Comparison of ENCODE assay signal across 9 cellular contexts in the genomic region with DNA sequence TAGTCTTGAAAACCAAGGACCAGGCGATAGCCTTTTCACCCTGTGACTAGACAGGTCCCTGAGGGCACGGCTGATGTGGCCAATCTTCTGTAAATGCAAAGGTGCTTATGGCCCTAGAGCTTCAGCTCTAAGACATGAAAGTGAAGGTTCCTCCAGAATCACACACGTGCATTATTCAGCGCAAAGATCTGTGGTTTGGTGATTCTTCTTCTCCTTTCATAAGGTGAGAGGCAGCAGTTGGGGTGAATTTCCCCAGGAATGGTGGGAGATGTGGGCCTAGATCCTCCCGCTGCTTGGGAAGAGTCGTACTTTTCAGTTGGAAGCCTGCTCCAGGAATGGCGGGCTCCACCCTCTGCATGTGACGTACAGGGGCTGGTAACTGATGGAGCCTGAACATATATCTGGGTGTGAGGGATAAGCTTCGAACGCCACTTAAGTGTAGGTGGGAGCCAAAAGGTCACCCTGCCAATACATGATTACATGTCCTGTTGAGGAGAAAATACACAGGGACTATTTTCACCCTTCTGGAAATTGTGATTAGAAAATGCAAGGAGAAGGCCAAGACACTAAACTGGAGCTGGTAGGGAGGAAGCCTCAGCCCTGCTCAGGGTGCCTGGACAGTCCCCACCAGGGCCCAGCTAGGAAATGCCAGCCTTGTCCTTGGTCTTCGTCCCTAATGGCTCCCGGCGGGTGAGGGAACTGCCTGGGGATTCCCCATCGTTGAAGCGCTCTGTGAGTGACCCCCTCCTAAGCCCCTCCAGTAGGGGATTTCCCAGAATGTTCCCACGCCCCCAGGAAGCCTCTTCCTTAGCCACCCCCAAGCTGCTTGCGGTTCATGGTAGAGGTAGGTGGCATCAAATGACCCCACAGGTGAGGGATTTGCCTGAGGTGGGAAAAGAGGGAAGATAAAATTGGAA. TPM values are rescaled to one million over a fixed set of nuclear protein-coding genes. Genes with fewer than 3 reads are reported as not detected.
DNase-seq lines count a peak whose midpoint lies in the region; ATAC-seq and TF ChIP-seq lines count a peak whose summit lies in the region.
"Had no signal": no experiment of that assay in that cellular context is flagged by ENCODE, and none has a peak within 500 bp of the region (broad histone marks: within the 10 kb centered on the region; RNA-seq: fewer than 3 reads in every experiment).

No MANE protein-coding gene starts in this region.

- TF ChIP-seq CTCF in activated CD8-positive, alpha-beta T cell treated with anti-CD3 and anti-CD28 coated beads for 36 hours (IDR thresholded peaks at IDR 0.05): no peak
- TF ChIP-seq CTCF in coronary artery (IDR thresholded peaks at IDR 0.05) (no peak), PC-3 (conservative IDR thresholded peaks at IDR 0.05; ENCODE audit: low read depth, low read length) (no peak)

- ATAC-seq in GM19043 (IDR thresholded peaks at IDR 0.05; ENCODE audit: low read depth, unreplicated experiment): peak; percentile 46
- peak; percentile 47 for ATAC-seq in HG02970 (IDR thresholded peaks at IDR 0.05; ENCODE audit: low FRiP score, unreplicated experiment)
- ATAC-seq in activated CD8-positive, alpha-beta T cell treated with anti-CD3 and anti-CD28 coated beads for 36 hours: peak; percentile 18
- ATAC-seq in PC-3: no peak

- H3F3A ChIP-seq in PC-3 (ENCODE audit: low read length, unreplicated experiment): no peaks in the 10 kb centered on the region

- no peaks in the 10 kb centered on the region for H4K20me1 ChIP-seq in PC-3 (ENCODE audit: low read length)

- no peak overlapping the region for H3K4me3 Mint-ChIP-seq in activated CD8-positive, alpha-beta T cell treated with anti-CD3 and anti-CD28 coated beads for 36 hours

- H3K9me2 ChIP-seq in PC-3 (replicated peaks; ENCODE audit: low read length): no peaks in the 10 kb centered on the region

- no peaks in the 10 kb centered on the region for H3K27me3 Mint-ChIP-seq in activated CD8-positive, alpha-beta T cell treated with anti-CD3 and anti-CD28 coated beads for 36 hours

- H3K4me1 ChIP-seq in PC-3 (ENCODE audit: insufficient read depth, low read length): peaks cover 14% of the 10 kb centered on the region

- no TSS peak for BruUV-seq in PC-3 (replicated peaks; lab: Mats Ljungman, UMichigan)

- no peaks in the 10 kb centered on the region for H3K36me3 ChIP-seq in PC-3 (ENCODE audit: low read depth, low read length)

- H3K27ac ChIP-seq in coronary artery: no peak overlapping the region
- no peak overlapping the region for H3K27ac ChIP-seq in PC-3 (ENCODE audit: low read length)

- intact Hi-C loops in activated CD8-positive, alpha-beta T cell treated with anti-CD3 and anti-CD28 coated beads for 36 hours (cut with micrococcal nuclease): no loop called here
- intact Hi-C loops in PC-3 (cut with micrococcal nuclease): no loop called here

- peaks cover 69% of the 10 kb centered on the region for H3K4me1 Mint-ChIP-seq in activated CD8-positive, alpha-beta T cell treated with anti-CD3 and anti-CD28 coated beads for 36 hours (ENCODE audit: low read depth)

- H3K79me2 ChIP-seq in PC-3 (ENCODE audit: low read length): no peaks in the 10 kb centered on the region

- POLR2A ChIA-PET in activated CD8-positive, alpha-beta T cell treated with anti-CD3 and anti-CD28 coated beads for 36 hours (lab: Charles Lee): interaction anchor here (0.8 to 8.9 kb wide), 11 partner anchors 9 to 45 kb away, joined by 3 to 117 read pairs (median 5); a partner anchor contains a TSS
- POLR2A ChIA-PET in PC-3 (lab: Charles Lee; ENCODE audit: unreplicated experiment): no interaction called here

- peak; percentile 65 for DNase-seq in activated CD8-positive, alpha-beta T cell treated with anti-CD3 and anti-CD28 coated beads for 36 hours
- peak; percentile 56 for DNase-seq in stimulated activated CD4-positive, alpha-beta T cell treated with anti-CD3 and anti-CD28 coated beads, Interleukin-2, amount 100 ng/mL, for 4 hours (ENCODE audit: low read depth)
- no peak for DNase-seq in coronary artery (ENCODE audit: low spot score)
- DNase-seq in PC-3: no peak
- no peak for DNase-seq in NOMO-1 treated with dmso at 0.1 percent for 144 hours (lab: John Stamatoyannopoulos, UW; ENCODE audit: unreplicated experiment)
- DNase-seq in middle frontal gyrus (ENCODE audit: extremely low spot score, low spot score): no peak

- no peaks in the 10 kb centered on the region for H3K9me3 ChIP-seq in PC-3 (ENCODE audit: low read length)

- H3K4me3 ChIP-seq in coronary artery (no peak overlapping the region), PC-3 (ENCODE audit: low read length) (no peak overlapping the region)
- H3K4me3 ChIP-seq: lung had no signal

- H3K9ac ChIP-seq in PC-3 (ENCODE audit: low read length): no peak overlapping the region

- H3K27me3 ChIP-seq in PC-3 (ENCODE audit: low read length): no peaks in the 10 kb centered on the region

- peak overlapping the region; percentile 96 for H3K27ac Mint-ChIP-seq in activated CD8-positive, alpha-beta T cell treated with anti-CD3 and anti-CD28 coated beads for 36 hours

- H2AFZ ChIP-seq in PC-3 (ENCODE audit: low read length): no peak overlapping the region

- H3K36me3 Mint-ChIP-seq in activated CD8-positive, alpha-beta T cell treated with anti-CD3 and anti-CD28 coated beads for 36 hours (ENCODE audit: low read depth): peaks cover 52% of the 10 kb centered on the region

- no peaks in the 10 kb centered on the region for H3K9me3 Mint-ChIP-seq in activated CD8-positive, alpha-beta T cell treated with anti-CD3 and anti-CD28 coated beads for 36 hours

- no peak overlapping the region for H3K4me2 ChIP-seq in PC-3 (ENCODE audit: low read length)

- CTCF ChIA-PET in activated CD8-positive, alpha-beta T cell treated with anti-CD3 and anti-CD28 coated beads for 36 hours (lab: Charles Lee): interaction anchor here (0.7 to 3.4 kb wide), 14 partner anchors 10 to 117 kb away, joined by 3 to 13 read pairs (median 6); no protein-coding TSS in a partner anchor
- CTCF ChIA-PET in PC-3 (lab: Charles Lee): interaction anchor here (1.5 kb wide), 1 partner anchor 21 kb away, joined by 3 read pairs; no protein-coding TSS in a partner anchor

RNA-seq across cellular contexts. Expression of a gene that starts 17.6 kb away (rescaled TPM):
- total RNA-seq in activated CD8-positive, alpha-beta T cell treated with anti-CD3 and anti-CD28 coated beads for 36 hours: 10 to 100 TPM; 46.4 to 47.0 TPM
- total RNA-seq in PC-3 (2014; rRNA removed): not detected in 2 replicates

RNA-seq across cellular contexts. Expression of a gene that starts 38.6 kb away (rescaled TPM):
- 1 to 10 TPM in 1 of 2 experiments, under 1 TPM in 1; 0.50 to 4.4 TPM for total RNA-seq in activated CD8-positive, alpha-beta T cell treated with anti-CD3 and anti-CD28 coated beads for 36 hours
- 1.8 and 3.9 TPM in 2 replicates for total RNA-seq in PC-3 (2014; rRNA removed)

Comparison
In these comparisons a context has a peak if more than half of its experiments do, and no peak if none do; other contexts are left out.
1. DNase-seq: peak in activated CD8-positive, alpha-beta T cell treated with anti-CD3 and anti-CD28 coated beads for 36 hours (single experiment) and stimulated activated CD4-positive, alpha-beta T cell treated with anti-CD3 and anti-CD28 coated beads, Interleukin-2, amount 100 ng/mL, for 4 hours (single experiment); none in coronary artery (single experiment), PC-3 (single experiment), NOMO-1 treated with dmso at 0.1 percent for 144 hours (single experiment) and middle frontal gyrus (single experiment).
2. RNA of a gene that starts 17.6 kb away (total RNA-seq): 46.4 to 47.0 TPM in activated CD8-positive, alpha-beta T cell treated with anti-CD3 and anti-CD28 coated beads for 36 hours; not detected in PC-3; every median in the first group is over 10 times any median in the second.